ENCODE assay signal across 6 cellular contexts in genomic region chr9:137300607-137301085, GRCh38. TPM values are rescaled to one million over a fixed set of nuclear protein-coding genes. Genes with fewer than 3 reads are reported as not detected.
DNase-seq lines count a peak whose midpoint lies in the region; ATAC-seq, FAIRE-seq and TF ChIP-seq lines count a peak whose summit lies in the region.

No MANE protein-coding gene starts in this region.

- peaks cover 8% of the 10 kb centered on the region; the same call in 1 of the 3 replicates for H3K36me3 ChIP-seq in K562 (ENCODE audit: control insufficient read depth, insufficient read depth, low read length)

- H3K27ac Mint-ChIP-seq in natural killer cell: peak overlapping the region in 1 of 2 donors; percentile 40

- H3K4me1 Mint-ChIP-seq in natural killer cell: peaks cover 0 to 31% of the 10 kb centered on the region in 2 donors

- in situ Hi-C loops in K562 (cut with MboI): no loop called here

- BruUV-seq in K562 (replicated peaks; lab: Mats Ljungman, UMichigan): no TSS peak

- no peak for TF ChIP-seq RAD21 in K562 (CRISPR knock-in tag; conservative IDR thresholded peaks at IDR 0.05 in 1 of 2, IDR thresholded peaks at IDR 0.05 in 1 of 2)

- peaks cover 28% of the 10 kb centered on the region for H3K79me2 ChIP-seq in K562 (ENCODE audit: control insufficient read depth, insufficient read depth, low read length)

- H3K9me3 Mint-ChIP-seq in natural killer cell: no peaks in the 10 kb centered on the region

- WGBS in K562 (ENCODE audit: insufficient coverage, low coverage, missing lambda C conversion rate): 0% methylated on average over 17 of the region's 23 CpGs

- H3K27me3 Mint-ChIP-seq in natural killer cell (ENCODE audit: low read depth in 2 of 2): peaks cover 6 to 9% of the 10 kb centered on the region in 2 donors

- intact Hi-C loops in K562 (cut with micrococcal nuclease) (loop anchor here (5.0 to 10.0 kb wide), 4 partner anchors 58 to 232 kb away; partner anchors contain the start of genes EXD3, NOXA1 and TUBB4B), natural killer cell (cut with micrococcal nuclease) (no loop called here)

- peak overlapping the region; percentile 82 for H3K4me2 ChIP-seq in K562 (ENCODE audit: insufficient read depth, low read length)

- ATAC-seq in K562: peak; percentile 23
- ATAC-seq in natural killer cell: no peak
- ATAC-seq in GM18520 (IDR thresholded peaks at IDR 0.05; ENCODE audit: unreplicated experiment): no peak

- peaks cover 37 to 82% of the 10 kb centered on the region in 2 experiments for H3K4me1 ChIP-seq in K562 (replicated peaks in 1 of 2; ENCODE audit: control insufficient read depth in 2 of 2, insufficient read depth in 2 of 2, low read length in 2 of 2)

- TF ChIP-seq EP300 in K562 (IDR thresholded peaks at IDR 0.05; ENCODE audit: low read length): no peak

- no peaks in the 10 kb centered on the region for H3K9me3 ChIP-seq in K562 (replicated peaks; ENCODE audit: control insufficient read depth, insufficient read depth, low read depth, low read length)

- H3K36me3 Mint-ChIP-seq in natural killer cell: no peaks in the 10 kb centered on the region

- POLR2A ChIA-PET in K562 (lab: Yijun Ruan, JAX): interaction anchor here (0.6 kb wide), 1 partner anchor 10 kb away, joined by 3 read pairs; no protein-coding TSS in a partner anchor

- H3K27ac ChIP-seq in K562 (ENCODE audit: extremely low read depth, low read depth, low read length): peak overlapping the region; percentile 88

- TF ChIP-seq CTCF in HFF-Myc (IDR thresholded peaks at IDR 0.05; ENCODE audit: low read depth, low read length, missing control alignments) (no peak), K562 (IDR thresholded peaks at IDR 0.05 in 2 of 3, conservative IDR thresholded peaks at IDR 0.05 in 1 of 3; ENCODE audit: insufficient read depth in 2 of 3, low read depth in 1 of 3, low read length in 3 of 3) (no peak), natural killer cell (IDR thresholded peaks at IDR 0.05) (no peak)

- no peak for DNase-seq in HFF-Myc (ENCODE audit: extremely low read depth, low read depth)
- peak; percentile 52 to 75 (median 56) for DNase-seq in K562 (ENCODE audit: extremely low read depth in 1 of 4, low spot score in 3 of 4)
- DNase-seq in natural killer cell: no peak
- DNase-seq in foreskin melanocyte: no peak
- DNase-seq in activated naive CD4-positive, alpha-beta T cell treated with anti-CD3 and anti-CD28 coated beads, Interleukin-2, amount 50 U/mL, for 16 hours: no peak

- peak overlapping the region; percentile 81 to 98 for H3K9ac ChIP-seq in K562 (ENCODE audit: insufficient read depth in 1 of 2, low read depth in 2 of 2, low read length in 2 of 2)

- peaks cover 13% of the 10 kb centered on the region for H4K20me1 ChIP-seq in K562 (replicated peaks; ENCODE audit: control insufficient read depth, insufficient read depth, low read length)

- H3K27me3 ChIP-seq in K562 (ENCODE audit: control insufficient read depth in 2 of 2, insufficient read depth in 2 of 2, low read length in 2 of 2): no peaks in the 10 kb centered on the region

- no peak for TF ChIP-seq POLR2A in K562 (conservative IDR thresholded peaks at IDR 0.05)

- CTCF ChIA-PET in K562 (lab: Yijun Ruan, JAX; ENCODE audit: low intra/inter-chr PET ratio): no interaction called here

- 0 out of 2 replicates have a peak overlapping the region, but pooled peaks have one; percentile 33 for H2AFZ ChIP-seq in K562 (ENCODE audit: low read depth, low read length)

- H3K4me3 ChIP-seq in HFF-Myc (replicated peaks; ENCODE audit: low read depth, low read length) (peak overlapping the region; percentile 42), K562 (peak overlapping the region; percentile 90)

- H3K4me3 Mint-ChIP-seq in natural killer cell: peak overlapping the region; percentile 85

- FAIRE-seq in K562 (lab: Jason Lieb, UNC): peak; percentile 73

- H3K9me1 ChIP-seq in K562 (ENCODE audit: control insufficient read depth, insufficient read depth, low read length): peaks cover 6% of the 10 kb centered on the region

RNA-seq across cellular contexts. Expression of gene NRARP, which starts 1.4 kb away (rescaled TPM):
- total RNA-seq in K562 (2011; cell fraction: chromatin; rRNA removed; ENCODE audit: low replicate concordance): 6.4 and 15.4 TPM in 2 replicates
- total RNA-seq in K562 (2011; cell fraction: nucleolus; rRNA removed): 16.8 and 18.8 TPM in 2 replicates
- total RNA-seq in K562 (2011; cell fraction: nucleoplasm; rRNA removed): 11.7 and 13.1 TPM in 2 replicates
- total RNA-seq in K562 (2014; rRNA removed): 19.1 and 25.9 TPM in 2 replicates
- total RNA-seq in K562 (2014; rRNA removed; fragmentation: Illumina TruSeq; extraction: Trizol): 1.6 and 2.0 TPM in 2 replicates
- total RNA-seq in K562 (2015; rRNA removed; fragmentation: Illumina TruSeq; extraction: Trizol): 3.3 and 4.0 TPM in 2 replicates
- total RNA-seq in K562 (2021): 24.5 and 29.5 TPM in 2 replicates
- 5.2 and 7.6 TPM in 2 replicates for polyA plus RNA-seq in K562 (2011; rRNA removed)
- polyA plus RNA-seq in K562 (2011; cell fraction: cytosol; rRNA removed): 10.4 and 26.9 TPM in 2 replicates
- polyA plus RNA-seq in K562 (2011; cell fraction: nucleus; rRNA removed): 13.1 and 17.8 TPM in 2 replicates
- 6.1 and 8.4 TPM in 2 replicates for polyA plus RNA-seq in K562 (2012)
- polyA plus RNA-seq in K562 (2014; fragmentation: Illumina TruSeq; extraction: Trizol): 6.2 and 7.2 TPM in 2 replicates
- not detected for polyA plus RNA-seq in K562 (2014; fragmentation: Nextera tagmentation; extraction: Ambion mirVana)
- 13.8 and 17.8 TPM in 2 replicates for polyA plus RNA-seq in K562 (2014; rRNA removed)
- polyA minus RNA-seq in K562 (2011; rRNA and poly(A)+ RNA removed): 1.3 and 1.8 TPM in 2 replicates
- 9.5 and 11.2 TPM in 2 replicates for polyA minus RNA-seq in K562 (2011; cell fraction: cytosol; rRNA and poly(A)+ RNA removed)
- polyA minus RNA-seq in K562 (2011; cell fraction: nucleus; rRNA and poly(A)+ RNA removed): 9.2 and 12.6 TPM in 2 replicates
- 1 to 10 TPM in 2 of 3 donors, under 1 TPM in 1; 0.88 to 2.3 (median 1.2) TPM for total RNA-seq in natural killer cell

RNA-seq across cellular contexts. Expression of gene TOR4A, which starts 23.1 kb away (rescaled TPM):
- 16.4 and 68.0 TPM in 2 replicates for total RNA-seq in K562 (2011; cell fraction: chromatin; rRNA removed; ENCODE audit: low replicate concordance)
- 100 and 103 TPM in 2 replicates for total RNA-seq in K562 (2011; cell fraction: nucleolus; rRNA removed)
- 32.4 and 39.2 TPM in 2 replicates for total RNA-seq in K562 (2011; cell fraction: nucleoplasm; rRNA removed)
- total RNA-seq in K562 (2014; rRNA removed): 38.5 and 46.9 TPM in 2 replicates
- total RNA-seq in K562 (2014; rRNA removed; fragmentation: Illumina TruSeq; extraction: Trizol): 3.4 and 4.6 TPM in 2 replicates
- 14.8 and 16.4 TPM in 2 replicates for total RNA-seq in K562 (2015; rRNA removed; fragmentation: Illumina TruSeq; extraction: Trizol)
- 45.8 and 49.2 TPM in 2 replicates for total RNA-seq in K562 (2021)
- polyA plus RNA-seq in K562 (2011; rRNA removed): 8.6 and 13.0 TPM in 2 replicates
- polyA plus RNA-seq in K562 (2011; cell fraction: cytosol; rRNA removed): 18.4 and 58.5 TPM in 2 replicates
- polyA plus RNA-seq in K562 (2011; cell fraction: nucleus; rRNA removed): 14.8 and 30.5 TPM in 2 replicates
- 20.5 and 29.0 TPM in 2 replicates for polyA plus RNA-seq in K562 (2012)
- polyA plus RNA-seq in K562 (2014; fragmentation: Illumina TruSeq; extraction: Trizol): 8.8 and 14.8 TPM in 2 replicates
- 1 to 10 TPM; 3.9 to 7.0 TPM for polyA plus RNA-seq in K562 (2014; fragmentation: Nextera tagmentation; extraction: Ambion mirVana)
- 23.9 and 27.3 TPM in 2 replicates for polyA plus RNA-seq in K562 (2014; rRNA removed)
- polyA minus RNA-seq in K562 (2011; rRNA and poly(A)+ RNA removed): 2.8 and 4.9 TPM in 2 replicates
- polyA minus RNA-seq in K562 (2011; cell fraction: cytosol; rRNA and poly(A)+ RNA removed): 27.4 and 32.4 TPM in 2 replicates
- polyA minus RNA-seq in K562 (2011; cell fraction: nucleus; rRNA and poly(A)+ RNA removed): 13.6 and 14.0 TPM in 2 replicates
- total RNA-seq in natural killer cell: 10 to 100 TPM; 16.3 to 24.6 (median 19.2) TPM

RNA-seq across cellular contexts. Expression of gene NELFB, which starts 45.5 kb away (rescaled TPM):
- total RNA-seq in K562 (2011; cell fraction: chromatin; rRNA removed; ENCODE audit: low replicate concordance): 20.6 and 61.7 TPM in 2 replicates
- total RNA-seq in K562 (2011; cell fraction: nucleolus; rRNA removed): 48.5 and 57.8 TPM in 2 replicates
- 24.1 and 26.4 TPM in 2 replicates for total RNA-seq in K562 (2011; cell fraction: nucleoplasm; rRNA removed)
- 50.0 and 57.8 TPM in 2 replicates for total RNA-seq in K562 (2014; rRNA removed)
- 13.8 and 17.6 TPM in 2 replicates for total RNA-seq in K562 (2014; rRNA removed; fragmentation: Illumina TruSeq; extraction: Trizol)
- total RNA-seq in K562 (2015; rRNA removed; fragmentation: Illumina TruSeq; extraction: Trizol): 29.7 and 30.5 TPM in 2 replicates
- total RNA-seq in K562 (2021): 81.2 and 84.0 TPM in 2 replicates
- 38.3 and 49.6 TPM in 2 replicates for polyA plus RNA-seq in K562 (2011; rRNA removed)
- 51.9 and 81.6 TPM in 2 replicates for polyA plus RNA-seq in K562 (2011; cell fraction: cytosol; rRNA removed)
- polyA plus RNA-seq in K562 (2011; cell fraction: nucleus; rRNA removed): 55.4 and 66.0 TPM in 2 replicates
- polyA plus RNA-seq in K562 (2012): 61.8 and 81.8 TPM in 2 replicates
- 28.4 and 52.9 TPM in 2 replicates for polyA plus RNA-seq in K562 (2014; fragmentation: Illumina TruSeq; extraction: Trizol)
- polyA plus RNA-seq in K562 (2014; fragmentation: Nextera tagmentation; extraction: Ambion mirVana): under 1 TPM; 0.24 to 0.49 TPM
- polyA plus RNA-seq in K562 (2014; rRNA removed): 56.2 and 57.1 TPM in 2 replicates
- 22.0 and 33.8 TPM in 2 replicates for polyA minus RNA-seq in K562 (2011; rRNA and poly(A)+ RNA removed)
- polyA minus RNA-seq in K562 (2011; cell fraction: cytosol; rRNA and poly(A)+ RNA removed): 41.6 and 47.4 TPM in 2 replicates
- 11.4 and 18.9 TPM in 2 replicates for polyA minus RNA-seq in K562 (2011; cell fraction: nucleus; rRNA and poly(A)+ RNA removed)
- 10 to 100 TPM; 42.9 to 53.8 (median 52.6) TPM for total RNA-seq in natural killer cell

RNA-seq across cellular contexts. Expression of gene STPG3, which starts 49.6 kb away (rescaled TPM):
- total RNA-seq in K562 (2011; cell fraction: chromatin; rRNA removed; ENCODE audit: low replicate concordance): not detected in 2 replicates
- not detected in 2 replicates for total RNA-seq in K562 (2011; cell fraction: nucleolus; rRNA removed)
- not detected in 2 replicates for total RNA-seq in K562 (2011; cell fraction: nucleoplasm; rRNA removed)
- total RNA-seq in K562 (2014; rRNA removed) (not detected in 2 replicates), K562 (2014; rRNA removed; fragmentation: Illumina TruSeq; extraction: Trizol) (not detected in 2 replicates), K562 (2015; rRNA removed; fragmentation: Illumina TruSeq; extraction: Trizol) (not detected in 2 replicates), K562 (2021) (not detected in 2 replicates), natural killer cell (not detected)
- polyA plus RNA-seq in K562 (2011; rRNA removed) (not detected in 2 replicates), K562 (2014; fragmentation: Illumina TruSeq; extraction: Trizol) (not detected in 2 replicates), K562 (2014; fragmentation: Nextera tagmentation; extraction: Ambion mirVana) (not detected), K562 (2014; rRNA removed) (not detected in 2 replicates)
- not detected in 2 replicates for polyA plus RNA-seq in K562 (2011; cell fraction: cytosol; rRNA removed)
- polyA plus RNA-seq in K562 (2011; cell fraction: nucleus; rRNA removed): not detected in 2 replicates
- polyA plus RNA-seq in K562 (2012): 1.4 TPM in 2 replicates
- not detected in 2 replicates for polyA minus RNA-seq in K562 (2011; rRNA and poly(A)+ RNA removed)
- not detected in 2 replicates for polyA minus RNA-seq in K562 (2011; cell fraction: cytosol; rRNA and poly(A)+ RNA removed)
- 0.44 TPM in 1 of 2 replicates, not detected in the other for polyA minus RNA-seq in K562 (2011; cell fraction: nucleus; rRNA and poly(A)+ RNA removed)

RNA-seq across cellular contexts. Expression of gene TUBB4B, which starts 59.6 kb away (rescaled TPM):
- total RNA-seq in K562 (2011; cell fraction: chromatin; rRNA removed; ENCODE audit: low replicate concordance): 122 and 317 TPM in 2 replicates
- 269 and 300 TPM in 2 replicates for total RNA-seq in K562 (2011; cell fraction: nucleolus; rRNA removed)
- 142 and 195 TPM in 2 replicates for total RNA-seq in K562 (2011; cell fraction: nucleoplasm; rRNA removed)
- total RNA-seq in K562 (2014; rRNA removed) (264 and 325 TPM in 2 replicates), K562 (2014; rRNA removed; fragmentation: Illumina TruSeq; extraction: Trizol) (86.3 and 117 TPM in 2 replicates), K562 (2015; rRNA removed; fragmentation: Illumina TruSeq; extraction: Trizol) (287 and 291 TPM in 2 replicates), K562 (2021) (425 and 437 TPM in 2 replicates), natural killer cell (100 to 1,000 TPM in 1 of 3 donors, 10 to 100 TPM in 2; 84.4 to 121 (median 93.9) TPM)
- polyA plus RNA-seq in K562 (2011; rRNA removed) (268 and 271 TPM in 2 replicates), K562 (2014; fragmentation: Illumina TruSeq; extraction: Trizol) (393 and 490 TPM in 2 replicates), K562 (2014; fragmentation: Nextera tagmentation; extraction: Ambion mirVana) (10 to 100 TPM; 24.1 to 51.3 TPM), K562 (2014; rRNA removed) (426 and 443 TPM in 2 replicates)
- 337 and 660 TPM in 2 replicates for polyA plus RNA-seq in K562 (2011; cell fraction: cytosol; rRNA removed)
- 333 and 371 TPM in 2 replicates for polyA plus RNA-seq in K562 (2011; cell fraction: nucleus; rRNA removed)
- polyA plus RNA-seq in K562 (2012): 429 and 432 TPM in 2 replicates
- 130 and 204 TPM in 2 replicates for polyA minus RNA-seq in K562 (2011; rRNA and poly(A)+ RNA removed)
- 222 and 247 TPM in 2 replicates for polyA minus RNA-seq in K562 (2011; cell fraction: cytosol; rRNA and poly(A)+ RNA removed)
- polyA minus RNA-seq in K562 (2011; cell fraction: nucleus; rRNA and poly(A)+ RNA removed): 108 and 161 TPM in 2 replicates

Comparison
In these comparisons a context has a peak if more than half of its experiments do, and no peak if none do; other contexts are left out.
1. DNase-seq: peak in K562 (4 of 4); none in HFF-Myc (single experiment), natural killer cell (single experiment), foreskin melanocyte (single experiment) and activated naive CD4-positive, alpha-beta T cell treated with anti-CD3 and anti-CD28 coated beads, Interleukin-2, amount 50 U/mL, for 16 hours (single experiment).